11 cellular contexts compared by ENCODE assay signal in the genomic region with DNA sequence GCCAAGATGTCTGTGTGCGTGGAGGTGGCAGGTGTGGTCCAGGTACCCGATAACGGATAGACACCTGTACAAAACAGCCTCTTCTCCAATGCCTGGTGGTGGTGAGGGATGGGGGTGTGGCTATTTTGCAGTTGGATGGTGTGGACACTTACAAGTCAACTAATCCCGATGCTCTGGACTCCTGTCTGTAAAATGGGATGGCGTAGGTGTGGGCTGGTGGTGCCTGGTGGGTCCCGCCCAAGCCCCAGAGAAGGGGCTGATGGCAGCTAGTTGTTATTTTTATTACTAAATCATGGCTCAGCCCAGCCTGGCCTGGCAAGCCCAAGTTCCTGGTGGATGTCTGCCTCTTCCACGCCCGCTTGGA. TPM values are rescaled to one million over a fixed set of nuclear protein-coding genes. Genes with fewer than 3 reads are reported as not detected.
DNase-seq lines count a peak whose midpoint lies in the region; ATAC-seq, FAIRE-seq and TF ChIP-seq lines count a peak whose summit lies in the region.
"Had no signal": no experiment of that assay in that cellular context is flagged by ENCODE, and none has a peak within 500 bp of the region (broad histone marks: within the 10 kb centered on the region; RNA-seq: fewer than 3 reads in every experiment).

No MANE protein-coding gene starts in this region.

- no peak overlapping the region for H3K9ac ChIP-seq in endodermal cell (ENCODE audit: extremely low read depth, low read length, poor library complexity, severe bottlenecking)

- H3K36me3 ChIP-seq in endodermal cell (ENCODE audit: control insufficient read depth, insufficient read depth, low read length), result peaks cover 19% of the 10 kb centered on the region

- no peak for TF ChIP-seq EP300 in A549 (IDR thresholded peaks at IDR 0.05)

- no peak for TF ChIP-seq POLR2A in A549 (IDR thresholded peaks at IDR 0.05; ENCODE audit: low read length)
- no peak for TF ChIP-seq POLR2A in erythroblast (IDR thresholded peaks at IDR 0.05; ENCODE audit: low read length)

- H3K4me1 ChIP-seq in A549 (peaks cover 79% of the 10 kb centered on the region), endodermal cell (ENCODE audit: control insufficient read depth, insufficient read depth, low read length) (no peaks in the 10 kb centered on the region)

- TF ChIP-seq RAD21 in A549 (conservative IDR thresholded peaks at IDR 0.05 in 1 of 2, IDR thresholded peaks at IDR 0.05 in 1 of 2), result no peak

- H3K36me3 Mint-ChIP-seq in IgD-negative memory B cell (no peaks in the 10 kb centered on the region), endodermal cell (ENCODE audit: low read depth) (peaks cover 10% of the 10 kb centered on the region), progenitor cell of endocrine pancreas (ENCODE audit: insufficient read depth) (peaks cover 2% of the 10 kb centered on the region)
- no peaks in the 10 kb centered on the region for H3K36me3 Mint-ChIP-seq in activated T-cell treated with anti-CD3 and anti-CD28 coated beads, Interleukin-2, amount 50 U/mL, for 4 hours (ENCODE audit: insufficient read depth)
- H3K36me3 Mint-ChIP-seq: activated naive CD4-positive, alpha-beta T cell treated with anti-CD3 and anti-CD28 coated beads, Interleukin-2, amount 50 U/mL, for 24 hours had no signal

- H3K4me1 Mint-ChIP-seq in IgD-negative memory B cell (peaks cover 4 to 7% (median 5%) of the 10 kb centered on the region in 3 donors), endodermal cell (peaks cover 10% of the 10 kb centered on the region), progenitor cell of endocrine pancreas (ENCODE audit: low read depth) (peaks cover 15% of the 10 kb centered on the region)
- no peaks in the 10 kb centered on the region for H3K4me1 Mint-ChIP-seq in activated T-cell treated with anti-CD3 and anti-CD28 coated beads, Interleukin-2, amount 50 U/mL, for 4 hours (ENCODE audit: low read depth)

- H3K4me2 ChIP-seq in A549, result peak overlapping the region; percentile 81; the same call in 2 of the 3 replicates

- FAIRE-seq in A549 (lab: Jason Lieb, UNC), result no peak
- FAIRE-seq: GM12878 had no signal

- H3K9me3 Mint-ChIP-seq in IgD-negative memory B cell (no peaks in the 10 kb centered on the region), endodermal cell (no peaks in the 10 kb centered on the region), progenitor cell of endocrine pancreas (ENCODE audit: low read depth) (no peaks in the 10 kb centered on the region)
- H3K9me3 Mint-ChIP-seq in activated T-cell treated with anti-CD3 and anti-CD28 coated beads, Interleukin-2, amount 50 U/mL, for 4 hours, result no peaks in the 10 kb centered on the region
- H3K9me3 Mint-ChIP-seq: activated naive CD4-positive, alpha-beta T cell treated with anti-CD3 and anti-CD28 coated beads, Interleukin-2, amount 50 U/mL, for 24 hours had no signal

- DNase-seq in A549 (ENCODE audit: low read depth in 1 of 2, low spot score in 1 of 2) (no peak), endodermal cell (peak; percentile 42), progenitor cell of endocrine pancreas (ENCODE audit: low spot score, unreplicated experiment) (no peak), SHP77 treated with DMSO at 0.1 percent for 48 hours (lab: John Stamatoyannopoulos, UW) (no peak), erythroblast (lab: John Stamatoyannopoulos, UW) (no peak)
- DNase-seq in activated T-cell treated with anti-CD3 and anti-CD28 coated beads, Interleukin-2, amount 50 U/mL, for 4 hours, result no peak
- DNase-seq in activated T-cell treated with anti-CD3 and anti-CD28 coated beads, Interleukin-2, amount 50 U/mL, for 48 hours, result no peak
- DNase-seq: stimulated activated naive CD4-positive, alpha-beta T cell had no signal

- H3K9me3 ChIP-seq in A549 (no peaks in the 10 kb centered on the region), endodermal cell (ENCODE audit: control insufficient read depth, low read length) (no peaks in the 10 kb centered on the region)

- H3K4me3 ChIP-seq in A549, result no peak overlapping the region
- no peak overlapping the region for H3K4me3 ChIP-seq in endodermal cell (ENCODE audit: low read length)
- H3K4me3 ChIP-seq: GM12878 had no signal

- CTCF ChIA-PET in A549 (lab: Yijun Ruan, JAX), result interaction anchor here (0.7 kb wide), 1 partner anchor 74 kb away, joined by 3 read pairs; no protein-coding TSS in a partner anchor

- WGBS in A549 (ENCODE audit: missing lambda C conversion rate), result 85% methylated on average over 8 of the region's 8 CpGs
- 90 to 100% methylated on average over 3 to 8 of the region's 8 CpGs for WGBS in endodermal cell (ENCODE audit: insufficient coverage in 1 of 2, insufficient read length in 1 of 2), 2 experiments

- H3K27me3 Mint-ChIP-seq in IgD-negative memory B cell, result peaks cover 15% of the 10 kb centered on the region
- no peaks in the 10 kb centered on the region for H3K27me3 Mint-ChIP-seq in endodermal cell (ENCODE audit: insufficient read depth)
- H3K27me3 Mint-ChIP-seq in progenitor cell of endocrine pancreas, result no peaks in the 10 kb centered on the region
- H3K27me3 Mint-ChIP-seq in activated T-cell treated with anti-CD3 and anti-CD28 coated beads, Interleukin-2, amount 50 U/mL, for 4 hours (ENCODE audit: low read depth), result peaks cover 4% of the 10 kb centered on the region

- H3K4me3 Mint-ChIP-seq in IgD-negative memory B cell (peak overlapping the region in 1 of 4 donors; percentile 33), endodermal cell (no peak overlapping the region), progenitor cell of endocrine pancreas (ENCODE audit: low read depth) (no peak overlapping the region)
- no peak overlapping the region for H3K4me3 Mint-ChIP-seq in activated T-cell treated with anti-CD3 and anti-CD28 coated beads, Interleukin-2, amount 50 U/mL, for 4 hours
- H3K4me3 Mint-ChIP-seq: activated naive CD4-positive, alpha-beta T cell treated with anti-CD3 and anti-CD28 coated beads, Interleukin-2, amount 50 U/mL, for 24 hours had no signal

- no peaks in the 10 kb centered on the region for H3K27me3 ChIP-seq in endodermal cell (ENCODE audit: control insufficient read depth, insufficient read depth, low read length, poor library complexity, severe bottlenecking)

- POLR2A ChIA-PET in A549 (lab: Yijun Ruan, JAX), result no interaction called here

- no peak for ATAC-seq in A549
- ATAC-seq in activated T-cell treated with anti-CD3 and anti-CD28 coated beads, Interleukin-2, amount 50 U/mL, for 4 hours, result no peak
- ATAC-seq: GM12878 had no signal

- H3K27ac Mint-ChIP-seq in IgD-negative memory B cell (peak overlapping the region in 2 of 3 donors; percentile 92 to 94), endodermal cell (peak overlapping the region; percentile 30), progenitor cell of endocrine pancreas (peak overlapping the region; percentile 12)
- H3K27ac Mint-ChIP-seq: activated naive CD4-positive, alpha-beta T cell treated with anti-CD3 and anti-CD28 coated beads, Interleukin-2, amount 50 U/mL, for 24 hours had no signal

- TF ChIP-seq CTCF in A549 (IDR thresholded peaks at IDR 0.05) (no peak), endodermal cell (conservative IDR thresholded peaks at IDR 0.05) (no peak), progenitor cell of endocrine pancreas (IDR thresholded peaks at IDR 0.05; ENCODE audit: unreplicated experiment) (no peak)

- H3K27ac ChIP-seq in A549 (peak overlapping the region; percentile 93 to 97), endodermal cell (ENCODE audit: low read depth, low read length) (no peak overlapping the region)

TF ChIP-seq in A549, 52 proteins besides CTCF, POLR2A, EP300 and RAD21:
- TF ChIP-seq MYC (IDR thresholded peaks at IDR 0.05; ENCODE audit: borderline replicate concordance, low read length), result no peak
- TF ChIP-seq, protein P1, sequence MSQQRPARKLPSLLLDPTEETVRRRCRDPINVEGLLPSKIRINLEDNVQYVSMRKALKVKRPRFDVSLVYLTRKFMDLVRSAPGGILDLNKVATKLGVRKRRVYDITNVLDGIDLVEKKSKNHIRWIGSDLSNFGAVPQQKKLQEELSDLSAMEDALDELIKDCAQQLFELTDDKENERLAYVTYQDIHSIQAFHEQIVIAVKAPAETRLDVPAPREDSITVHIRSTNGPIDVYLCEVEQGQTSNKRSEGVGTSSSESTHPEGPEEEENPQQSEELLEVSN (IDR thresholded peaks at IDR 0.05; ENCODE audit: borderline replicate concordance, low read depth), result no peak

RNA-seq across cellular contexts. Expression of gene GTF2IRD1, which starts 22.3 kb away (rescaled TPM):
- polyA plus RNA-seq in A549 (2011; rRNA removed), result 20.5 and 23.2 TPM in 2 replicates
- polyA plus RNA-seq in A549 (2012; cell fraction: cytosol; rRNA removed), result 19.0 and 21.6 TPM in 2 replicates
- polyA plus RNA-seq in A549 (2012; cell fraction: nucleus; rRNA removed), result 21.1 and 26.9 TPM in 2 replicates
- 19.9 to 21.7 TPM (median 21.5 TPM) in 3 replicates for polyA plus RNA-seq in A549 (2017; fragmentation: RNase III; extraction: RNeasy Plus Mini Kit Qiagen cat#74134 plus additional on column Dnase treatment)
- polyA minus RNA-seq in A549 (2011; rRNA and poly(A)+ RNA removed), result 16.4 and 25.3 TPM in 2 replicates
- not detected for polyA plus RNA-seq in IgD-negative memory B cell
- total RNA-seq in endodermal cell, result 10 to 100 TPM; 54.8 to 84.4 TPM
- polyA plus RNA-seq in endodermal cell (2013, experiment 1 of 2), result 54.6 TPM
- polyA plus RNA-seq in endodermal cell (2013, experiment 2 of 2), result 54.2 TPM
- 52.6 and 60.7 TPM in 2 replicates for total RNA-seq in progenitor cell of endocrine pancreas
- 1 to 10 TPM; 1.6 to 2.6 (median 1.9) TPM for total RNA-seq in activated T-cell treated with anti-CD3 and anti-CD28 coated beads, Interleukin-2, amount 50 U/mL, for 4 hours

Comparison
In these comparisons a context has a peak if more than half of its experiments do, and no peak if none do; other contexts are left out.
1. H3K27ac Mint-ChIP-seq: peak in every context shown above with its lines; median percentile 93 in IgD-negative memory B cell; 30 in endodermal cell; 12 in progenitor cell of endocrine pancreas.
2. RNA of gene GTF2IRD1, which starts 22.3 kb away (total RNA-seq): 54.8 to 84.4 TPM in endodermal cell and 52.6 to 60.7 TPM in progenitor cell of endocrine pancreas; 1.6 to 2.6 TPM in activated T-cell treated with anti-CD3 and anti-CD28 coated beads, Interleukin-2, amount 50 U/mL, for 4 hours; every median in the first group is over 10 times any median in the second.